Comparison of ENCODE assay signal across 8 cellular contexts in the genomic region with DNA sequence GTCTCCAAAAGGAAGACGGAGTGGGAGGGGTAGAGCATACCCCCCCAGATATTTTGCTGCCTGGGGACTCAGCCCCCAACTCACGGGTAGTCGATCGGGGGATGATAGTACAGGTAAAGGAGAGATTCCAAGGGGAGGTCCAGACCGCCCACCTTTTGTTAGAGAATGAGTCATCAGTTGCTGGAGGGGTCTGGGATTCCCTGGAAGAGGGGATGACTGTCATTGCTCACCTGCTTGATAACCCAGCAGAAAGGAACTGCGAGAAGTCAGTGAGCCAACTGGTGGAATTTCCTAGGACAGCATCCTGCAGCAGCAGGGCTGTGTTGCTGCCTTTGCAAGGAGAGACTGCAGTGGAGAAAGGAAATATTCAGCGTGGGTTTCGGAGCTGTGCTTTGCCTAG.
DNase-seq lines count a peak whose midpoint lies in the region; ATAC-seq, FAIRE-seq and TF ChIP-seq lines count a peak whose summit lies in the region.

No MANE protein-coding gene starts in this region.

- no peak overlapping the region for H4K91ac ChIP-seq in H1 (replicated peaks; ENCODE audit: insufficient read length, low read length)

- no peak overlapping the region for H3K4ac ChIP-seq in H1 (replicated peaks; ENCODE audit: insufficient read length, low read depth, low read length)

- H3K9ac ChIP-seq in MM.1S (ENCODE audit: low read length): peak overlapping the region; percentile 48; the same call in 1 of the 2 replicates
- H3K9ac ChIP-seq in H1 (replicated peaks in 1 of 4; ENCODE audit: extremely low read depth in 1 of 4, low read depth in 3 of 4, low read length in 3 of 4): peak overlapping the region in 2 of 4 experiments; percentile 5 to 49; a peak in 2 of 7 replicates

- H3K23me2 ChIP-seq in H1 (ENCODE audit: low read depth, low read length): no peaks in the 10 kb centered on the region; the same call in 1 of the 2 replicates

- H3K79me2 ChIP-seq in MM.1S (ENCODE audit: low read length) (peaks cover 97% of the 10 kb centered on the region), H1 (ENCODE audit: control insufficient read depth in 1 of 2, insufficient read depth in 2 of 2, low read length in 2 of 2) (peaks cover 9 to 73% of the 10 kb centered on the region in 2 experiments; a peak in 3 of 4 replicates)

- H2AFZ ChIP-seq in MM.1S (ENCODE audit: low read length) (no peak overlapping the region), H1 (ENCODE audit: low read length) (no peak overlapping the region), neuron (ENCODE audit: low read depth, low read length) (no peak overlapping the region)

- no peak overlapping the region for H2BK120ac ChIP-seq in H1 (replicated peaks; ENCODE audit: low read depth, low read length)

- no peaks in the 10 kb centered on the region for H3K9me2 ChIP-seq in MM.1S (replicated peaks; ENCODE audit: insufficient read depth, low read length)

- H3K36me3 ChIP-seq in MM.1S (replicated peaks; ENCODE audit: insufficient read depth, low read length) (no peaks in the 10 kb centered on the region), H1 (ENCODE audit: control insufficient read depth in 2 of 4, insufficient read depth in 4 of 4, low read length in 3 of 4) (no peaks in the 10 kb centered on the region), neuron (ENCODE audit: insufficient read depth, low read length) (no peaks in the 10 kb centered on the region)

- H4K20me1 ChIP-seq in MM.1S (ENCODE audit: insufficient read depth, low read length): peaks cover 15% of the 10 kb centered on the region; the same call in 1 of the 2 replicates
- peaks cover 0 to 6% of the 10 kb centered on the region in 2 experiments for H4K20me1 ChIP-seq in H1 (replicated peaks in 1 of 2; ENCODE audit: control insufficient read depth in 1 of 2, insufficient read depth in 2 of 2, low read length in 2 of 2)

- H3K4me2 ChIP-seq in MM.1S (ENCODE audit: low read depth, low read length): peak overlapping the region; percentile 85
- peak overlapping the region; percentile 66 to 96 for H3K4me2 ChIP-seq in H1 (ENCODE audit: insufficient read depth in 1 of 2, low read depth in 2 of 2, low read length in 2 of 2)

- H4K8ac ChIP-seq in H1 (ENCODE audit: extremely low read depth, insufficient read depth, low read length): no peak overlapping the region

- POLR2A ChIA-PET in H1 (lab: Charles Lee; ENCODE audit: partially characterized antibody): interaction anchor here (0.5 to 2.2 kb wide), 9 partner anchors 10 to 162 kb away, joined by 3 to 14 read pairs (median 3); no protein-coding TSS in a partner anchor

- peaks cover 10% of the 10 kb centered on the region; the same call in 1 of the 2 replicates for H3K79me1 ChIP-seq in H1 (ENCODE audit: low read depth, low read length)

- H2AK5ac ChIP-seq in H1 (ENCODE audit: low read depth, low read length): no peak overlapping the region

- H2BK15ac ChIP-seq in H1 (ENCODE audit: low read length): peak overlapping the region; percentile 21; the same call in 1 of the 2 replicates

- peak overlapping the region; percentile 18; the same call in 1 of the 2 replicates for H2BK12ac ChIP-seq in H1 (ENCODE audit: low read depth, low read length)

- H3K56ac ChIP-seq in H1 (replicated peaks; ENCODE audit: insufficient read length, low read depth, low read length): no peak overlapping the region

- TF ChIP-seq CTCF in MM.1S (IDR thresholded peaks at IDR 0.05; ENCODE audit: low read length) (no peak), H1 (IDR thresholded peaks at IDR 0.05; ENCODE audit: control extremely low read depth in 1 of 3, insufficient read depth in 1 of 3, low read depth in 1 of 3, low read length in 3 of 3) (no peak)

- H3K18ac ChIP-seq in H1 (ENCODE audit: extremely low read depth, low read length): peak overlapping the region; percentile 79

- H3K27ac ChIP-seq in MM.1S (ENCODE audit: low read length): peak overlapping the region; percentile 90
- peak overlapping the region; percentile 67; the same call in 1 of the 2 replicates for H3K27ac ChIP-seq in H1 (ENCODE audit: low read depth, low read length)

- TF ChIP-seq EP300 in H1 (IDR thresholded peaks at IDR 0.05; ENCODE audit: borderline replicate concordance in 1 of 2, low read depth in 2 of 2, low read length in 2 of 2): no peak

- no peaks in the 10 kb centered on the region for H3K9me3 ChIP-seq in MM.1S (replicated peaks; ENCODE audit: insufficient read depth, low read length)
- no peaks in the 10 kb centered on the region for H3K9me3 ChIP-seq in H1 (ENCODE audit: insufficient read depth in 2 of 2, low read depth in 1 of 2, low read length in 1 of 2)
- no peaks in the 10 kb centered on the region for H3K9me3 ChIP-seq in neuron (ENCODE audit: low read length)

- H3K27me3 ChIP-seq in MM.1S (replicated peaks; ENCODE audit: insufficient read depth, low read length) (no peaks in the 10 kb centered on the region), H1 (replicated peaks in 1 of 4; ENCODE audit: control insufficient read depth in 3 of 4, extremely low read depth in 1 of 4, insufficient read depth in 3 of 4, low read length in 3 of 4) (no peaks in the 10 kb centered on the region), neuron (ENCODE audit: insufficient read depth, low read length) (no peaks in the 10 kb centered on the region)

- WGBS in H1 (ENCODE audit: extremely low coverage in 1 of 2, insufficient coverage in 1 of 2, insufficient read length in 1 of 2, insufficient replicate concordance in 2 of 2, low coverage in 1 of 2, low lambda C conversion rate in 2 of 2, missing lambda C conversion rate in 1 of 2), 2 experiments: 37% methylated on average over 8 of the region's 8 CpGs; no CpG with 5 or more reads in 1 of the 2 experiments

- H3K23ac ChIP-seq in H1 (ENCODE audit: insufficient read length): no peak overlapping the region

- H4K5ac ChIP-seq in H1 (ENCODE audit: insufficient read length, low read depth, low read length): no peak overlapping the region

- DNase-seq in COLO668 (lab: John Stamatoyannopoulos, UW; ENCODE audit: unreplicated experiment) (peak; percentile 46), MM.1S (no peak), H1 (ENCODE audit: low read depth in 1 of 2, low spot score in 2 of 2) (peak; percentile 44 to 62), RPMI8226 (no peak), NCI-H446 treated with DMSO at 0.1 percent for 48 hours (lab: John Stamatoyannopoulos, UW) (no peak)

- H3K4me3 ChIP-seq in MM.1S (ENCODE audit: low read length) (peak overlapping the region; percentile 69), H1 (ENCODE audit: extremely low read depth in 1 of 4, insufficient read depth in 2 of 4, low read depth in 3 of 4, low read length in 4 of 4) (peak overlapping the region in 3 of 4 experiments; percentile 16 to 49 (median 29); a peak in 4 of 8 replicates), neuron (ENCODE audit: low read length) (peak overlapping the region; percentile 41)

- peak in 1 of 2 experiments; percentile 43; a peak in 1 of 3 replicates for TF ChIP-seq POLR2A in H1 (IDR thresholded peaks at IDR 0.05; ENCODE audit: control extremely low read depth in 1 of 2, low read depth in 2 of 2, low read length in 2 of 2)

- no peak for FAIRE-seq in H1 (lab: Jason Lieb, UNC)

- CTCF ChIA-PET in H1 (lab: Charles Lee; ENCODE audit: partially characterized antibody): interaction anchor here (0.9 to 5.2 kb wide), 7 partner anchors 10 to 176 kb away, joined by 3 to 19 read pairs (median 4); no protein-coding TSS in a partner anchor

- no peak for ATAC-seq in HG03039 (IDR thresholded peaks at IDR 0.05; ENCODE audit: unreplicated experiment)
- ATAC-seq in GM21825 (IDR thresholded peaks at IDR 0.05; ENCODE audit: unreplicated experiment): no peak

- peak overlapping the region; percentile 79 for H2BK5ac ChIP-seq in H1 (ENCODE audit: low read depth, low read length)

- no peak overlapping the region for H3K14ac ChIP-seq in H1 (ENCODE audit: insufficient read length)

- no peak overlapping the region for H2BK20ac ChIP-seq in H1 (ENCODE audit: low read length)

- no peak for TF ChIP-seq RAD21 in H1 (IDR thresholded peaks at IDR 0.05 in 1 of 2, conservative IDR thresholded peaks at IDR 0.05 in 1 of 2; ENCODE audit: low read depth in 2 of 2, low read length in 2 of 2)

- H3F3A ChIP-seq in MM.1S (ENCODE audit: insufficient read depth, low read length): peaks cover 65% of the 10 kb centered on the region

- H3K4me1 ChIP-seq in MM.1S (ENCODE audit: low read length) (peaks cover 78% of the 10 kb centered on the region), H1 (replicated peaks in 1 of 4; ENCODE audit: control insufficient read depth in 3 of 4, insufficient read depth in 4 of 4, low read length in 3 of 4) (peaks cover 10 to 21% (median 18%) of the 10 kb centered on the region in 4 experiments; a peak in 6 of 7 replicates), neuron (ENCODE audit: insufficient read depth, low read length) (peaks cover 58% of the 10 kb centered on the region)

TF ChIP-seq in H1, 55 proteins besides CTCF, POLR2A, EP300 and RAD21 (continues in another document):
- TF ChIP-seq SUZ12 (IDR thresholded peaks at IDR 0.05; ENCODE audit: low read length) (no peak), TAF1 (IDR thresholded peaks at IDR 0.05; ENCODE audit: low read depth, low read length) (peak; percentile 51; the same call in 1 of the 2 replicates), ASH2L (IDR thresholded peaks at IDR 0.05; ENCODE audit: low read length) (peak; percentile 20), JUND (IDR thresholded peaks at IDR 0.05; ENCODE audit: low read length) (peak; percentile 91), EGR1 (IDR thresholded peaks at IDR 0.05; ENCODE audit: borderline replicate concordance, low read depth, low read length) (0 out of 2 replicates have a peak, but pooled peaks have one; percentile 10), PHF8 (conservative IDR thresholded peaks at IDR 0.05; ENCODE audit: low read depth, low read length) (no peak), SP1 (IDR thresholded peaks at IDR 0.05; ENCODE audit: low read depth, low read length) (peak; percentile 33; the same call in 1 of the 2 replicates), BRCA1 (IDR thresholded peaks at IDR 0.05; ENCODE audit: low read depth, low read length) (no peak), RFX5 (IDR thresholded peaks at IDR 0.05; ENCODE audit: borderline replicate concordance, low read depth, low read length) (peak; percentile 92), HDAC2 (IDR thresholded peaks at IDR 0.05; ENCODE audit: borderline replicate concordance in 1 of 2, low read depth in 2 of 2, low read length in 2 of 2) (no peak), NRF1 (IDR thresholded peaks at IDR 0.05; ENCODE audit: low read depth, low read length) (no peak), CREB1 (IDR thresholded peaks at IDR 0.05) (peak; percentile 76), SIN3A (conservative IDR thresholded peaks at IDR 0.05 in 1 of 2, IDR thresholded peaks at IDR 0.05 in 1 of 2; ENCODE audit: low read depth in 1 of 2, low read length in 2 of 2) (peak; percentile 53 to 75; a peak in 1 of 4 replicates), POLR2AphosphoS5 (IDR thresholded peaks at IDR 0.05; ENCODE audit: low read depth, low read length) (0 out of 2 replicates have a peak, but pooled peaks have one; percentile 50)
- TF ChIP-seq, protein P1, sequence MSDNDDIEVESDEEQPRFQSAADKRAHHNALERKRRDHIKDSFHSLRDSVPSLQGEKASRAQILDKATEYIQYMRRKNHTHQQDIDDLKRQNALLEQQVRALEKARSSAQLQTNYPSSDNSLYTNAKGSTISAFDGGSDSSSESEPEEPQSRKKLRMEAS (IDR thresholded peaks at IDR 0.05): no peak

Comparison
In these comparisons a context has a peak if more than half of its experiments do, and no peak if none do; other contexts are left out.
1. DNase-seq: peak in COLO668 (single experiment) and H1 (2 of 2); none in MM.1S (single experiment), RPMI8226 (single experiment) and NCI-H446 treated with DMSO at 0.1 percent for 48 hours (single experiment).
2. Peak in every context shown above with its lines, with median percentiles within 50 percentile points of each other: H3K4me3 ChIP-seq.